20 cellular contexts compared by ENCODE assay signal in the genomic region with DNA sequence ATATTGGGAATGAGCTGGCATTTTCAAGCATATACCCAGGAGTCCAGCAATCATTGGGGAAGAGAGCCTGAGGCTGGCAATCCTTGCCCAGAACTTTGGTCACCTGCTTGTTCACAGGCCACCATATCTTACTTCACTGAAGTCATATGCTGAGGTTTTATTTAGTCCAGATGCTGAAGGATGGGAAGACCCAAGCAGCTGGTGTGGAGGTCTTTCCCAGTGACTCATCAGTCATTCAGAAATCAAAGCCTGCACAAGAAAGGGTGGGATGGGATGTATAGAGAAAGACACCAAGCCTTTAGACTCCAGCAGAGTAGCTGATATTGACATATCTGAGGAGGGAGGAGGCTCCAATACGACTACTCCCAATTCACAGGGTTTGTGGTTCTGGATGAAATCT.
DNase-seq lines count a peak whose midpoint lies in the region; TF ChIP-seq lines count a peak whose summit lies in the region.
"Had no signal": no experiment of that assay in that cellular context is flagged by ENCODE, and none has a peak within 500 bp of the region (broad histone marks: within the 10 kb centered on the region; RNA-seq: fewer than 3 reads in every experiment).

No MANE protein-coding gene starts in this region.

- H3K4me3 ChIP-seq in fibroblast of pulmonary artery (replicated peaks; ENCODE audit: low read depth, low read length) = no peak overlapping the region
- H3K4me3 ChIP-seq: BLaER1, cardiac muscle cell, dorsolateral prefrontal cortex, right lobe of liver, tibial nerve had no signal

- TF ChIP-seq CTCF in fibroblast of pulmonary artery (IDR thresholded peaks at IDR 0.05; ENCODE audit: low read length, missing control alignments) = no peak

- DNase-seq in DMS 273 (lab: John Stamatoyannopoulos, UW; ENCODE audit: unreplicated experiment) = peak; percentile 51
- no peak for DNase-seq in DMS 273 treated with DMSO at 0.1 percent for 48 hours (lab: John Stamatoyannopoulos, UW)
- peak; percentile 46 for DNase-seq in SW480 (ENCODE audit: low spot score)
- DNase-seq in fibroblast of pulmonary artery (ENCODE audit: low read depth) = peak; percentile 67
- DNase-seq in DMS53 treated with DMSO at 0.1 percent for 48 hours (lab: John Stamatoyannopoulos, UW; ENCODE audit: unreplicated experiment) = no peak
- DNase-seq in middle frontal gyrus (ENCODE audit: extremely low spot score, low spot score) = no peak
- no peak for DNase-seq in stimulated activated CD4-positive, alpha-beta T cell treated with anti-CD3 and anti-CD28 coated beads, Interleukin-4, amount 100 ng/mL, for 1 hour
- DNase-seq in NCI-H510A (lab: John Stamatoyannopoulos, UW) = no peak
- DNase-seq: activated CD4-positive, alpha-beta T cell treated with anti-CD3 and anti-CD28 coated beads, Interleukin-2, amount 50 U/mL, for 4 hours; activated effector memory CD4-positive, alpha-beta T cell treated with Interleukin-2 at 50 U/mL for 16 hours; dorsolateral prefrontal cortex; GDM1; left colon; NCI-H2171 treated with DMSO at 0.1 percent for 48 hours; OCI-M1; right lobe of liver; stimulated activated naive CD4-positive, alpha-beta T cell treated with Interleukin-2 at 50 U/mL for 16 hours had no signal

Comparison
In these comparisons a context has a peak if more than half of its experiments do, and no peak if none do; other contexts are left out.
1. DNase-seq: peak in DMS 273 (single experiment), SW480 (single experiment) and fibroblast of pulmonary artery (single experiment); none in DMS 273 treated with DMSO at 0.1 percent for 48 hours (single experiment), DMS53 treated with DMSO at 0.1 percent for 48 hours (single experiment), middle frontal gyrus (single experiment), stimulated activated CD4-positive, alpha-beta T cell treated with anti-CD3 and anti-CD28 coated beads, Interleukin-4, amount 100 ng/mL, for 1 hour (single experiment) and NCI-H510A (single experiment).